28 cellular contexts compared by ENCODE assay signal in genomic region chr3:135981701-135982403, GRCh38.
"Had no signal": no experiment of that assay in that cellular context is flagged by ENCODE, and none has a peak within 500 bp of the region (broad histone marks: within the 10 kb centered on the region; RNA-seq: fewer than 3 reads in every experiment).

No MANE protein-coding gene starts in this region.

- H3K36me3 ChIP-seq: cardiac muscle cell, esophagus muscularis mucosa, left ventricle myocardium inferior, neutrophil, ovary, prostate gland, right atrium auricular region, thyroid gland had no signal

- H3K4me3 ChIP-seq: cardiac muscle cell, esophagus muscularis mucosa, hepatocyte, left ventricle myocardium inferior, ovary, prostate gland, right atrium auricular region, thyroid gland had no signal

- FAIRE-seq: endothelial cell of umbilical vein had no signal

- H3K27ac ChIP-seq: cardiac muscle cell, esophagus muscularis mucosa, foreskin keratinocyte, hepatocyte, left ventricle myocardium inferior, neutrophil, ovary, prostate gland, right atrium auricular region, thyroid gland had no signal

- H3K36me3 Mint-ChIP-seq: activated naive CD8-positive, alpha-beta T cell treated with anti-CD3 and anti-CD28 coated beads for 36 hours; immature natural killer cell had no signal

- H3K4me2 ChIP-seq: hepatocyte had no signal

- H3K4me1 ChIP-seq: prostate gland, thyroid gland had no signal

- DNase-seq: activated B cell treated with CpG ODN at 0.5 μM for 24 hours; activated CD4-positive, alpha-beta T cell treated with anti-CD3 and anti-CD28 coated beads for 36 hours; activated CD4-positive, alpha-beta T cell treated with anti-CD3 and anti-CD28 coated beads, Interleukin-2, amount 50 U/mL, for 48 hours; activated CD8-positive, alpha-beta memory T cell treated with anti-CD3 and anti-CD28 coated beads, Interleukin-2, amount 50 U/mL, for 48 hours; activated naive CD4-positive, alpha-beta T cell treated with Interleukin-2 at 50 U/mL for 16 hours; activated naive CD8-positive, alpha-beta T cell treated with anti-CD3 and anti-CD28 coated beads for 36 hours; activated T-cell treated with anti-CD3 and anti-CD28 coated beads, Interleukin-2, amount 50 U/mL, for 48 hours; effector memory CD4-positive, alpha-beta T cell; foreskin keratinocyte; immature natural killer cell; left ventricle myocardium inferior; midbrain; ovary; stimulated activated CD4-positive, alpha-beta T cell treated with anti-CD3 and anti-CD28 coated beads, Interleukin-12 subunit alpha, Interleukin-12 subunit beta, amount 100 ng/mL, for 4 hours; stimulated activated CD4-positive, alpha-beta T cell treated with anti-CD3 and anti-CD28 coated beads, Interleukin-4, amount 100 ng/mL, for 4 hours; substantia nigra; SW 1271; T-helper 17 cell; thyroid gland had no signal

- H3K27me3 ChIP-seq: cardiac muscle cell, esophagus muscularis mucosa, foreskin keratinocyte, hepatocyte, neutrophil, ovary, right atrium auricular region, thyroid gland had no signal

- H2AFZ ChIP-seq: hepatocyte had no signal

- H3K4me3 Mint-ChIP-seq: activated B cell treated with CpG ODN at 0.5 μM for 24 hours; activated CD4-positive, alpha-beta T cell treated with anti-CD3 and anti-CD28 coated beads for 36 hours; activated naive CD8-positive, alpha-beta T cell treated with anti-CD3 and anti-CD28 coated beads for 36 hours; immature natural killer cell; nephron; stimulated activated naive CD8-positive, alpha-beta T cell treated with anti-CD3 and anti-CD28 coated beads, Interleukin-15, Interleukin-2, amounts not matched to agents 100 ng/mL and 50 ng/mL, for 24 hours; T-helper 17 cell had no signal

- H3K27ac Mint-ChIP-seq: activated B cell treated with CpG ODN at 0.5 μM for 24 hours; activated CD4-positive, alpha-beta T cell treated with anti-CD3 and anti-CD28 coated beads for 36 hours; activated naive CD8-positive, alpha-beta T cell treated with anti-CD3 and anti-CD28 coated beads for 36 hours; immature natural killer cell; nephron; stimulated activated naive CD8-positive, alpha-beta T cell treated with anti-CD3 and anti-CD28 coated beads, Interleukin-15, Interleukin-2, amounts not matched to agents 100 ng/mL and 50 ng/mL, for 24 hours; T-helper 17 cell had no signal

- H3K4me1 Mint-ChIP-seq: activated B cell treated with CpG ODN at 0.5 μM for 24 hours; activated CD4-positive, alpha-beta T cell treated with anti-CD3 and anti-CD28 coated beads for 36 hours; activated naive CD8-positive, alpha-beta T cell treated with anti-CD3 and anti-CD28 coated beads for 36 hours; immature natural killer cell; nephron; T-helper 17 cell had no signal

- H3K9me3 Mint-ChIP-seq: activated B cell treated with CpG ODN at 0.5 μM for 24 hours; activated naive CD8-positive, alpha-beta T cell treated with anti-CD3 and anti-CD28 coated beads for 36 hours; nephron; stimulated activated naive CD8-positive, alpha-beta T cell treated with anti-CD3 and anti-CD28 coated beads, Interleukin-15, Interleukin-2, amounts not matched to agents 100 ng/mL and 50 ng/mL, for 24 hours had no signal

- H3K9me3 ChIP-seq: esophagus muscularis mucosa, neutrophil, ovary, prostate gland, right atrium auricular region, thyroid gland had no signal

- ATAC-seq: activated CD4-positive, alpha-beta T cell treated with anti-CD3 and anti-CD28 coated beads for 36 hours; T-helper 17 cell had no signal
